ENCODE assay signal across 18 cellular contexts in the genomic region with DNA sequence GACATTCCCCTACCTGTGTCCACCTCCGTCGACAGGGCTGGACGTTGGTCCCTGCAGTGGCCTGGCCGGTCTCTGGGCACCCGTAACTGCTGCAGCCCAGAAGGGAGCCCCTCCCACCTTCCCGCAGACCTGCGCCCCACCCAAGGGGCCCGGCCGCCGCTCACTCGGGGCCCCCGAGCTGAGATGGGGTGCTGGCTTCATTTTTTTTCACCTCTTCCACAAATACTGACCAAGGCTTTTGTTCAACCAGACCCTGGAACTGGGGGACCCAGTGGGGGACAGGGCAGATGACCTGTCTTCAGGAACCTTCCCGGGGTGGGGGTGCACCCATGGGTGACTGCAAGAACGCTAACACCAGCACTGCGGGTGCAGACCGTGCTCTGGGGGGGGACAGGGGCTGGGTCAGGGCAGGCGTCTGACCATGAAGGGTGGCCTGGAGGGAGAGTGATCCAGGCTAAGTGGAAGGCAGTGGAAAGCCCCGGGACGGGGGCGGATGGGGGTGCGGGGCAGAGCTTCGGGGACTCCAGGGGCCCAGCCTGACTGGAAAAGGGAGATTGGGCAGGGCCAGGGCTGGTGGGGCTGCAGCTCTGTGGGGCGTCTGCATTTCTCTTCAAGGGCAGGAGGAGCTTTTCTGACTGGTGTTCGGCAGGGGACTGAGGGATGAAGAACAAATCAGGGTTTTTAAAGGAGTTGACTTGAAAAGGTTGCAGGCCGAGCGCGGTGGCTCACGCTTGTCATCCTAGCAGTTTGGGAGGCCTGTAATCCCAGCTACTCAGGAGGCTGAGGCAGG. TPM values are rescaled to one million over a fixed set of nuclear protein-coding genes. Genes with fewer than 3 reads are reported as not detected.
DNase-seq lines count a peak whose midpoint lies in the region; ATAC-seq and TF ChIP-seq lines count a peak whose summit lies in the region.
"Had no signal": no experiment of that assay in that cellular context is flagged by ENCODE, and none has a peak within 500 bp of the region (broad histone marks: within the 10 kb centered on the region; RNA-seq: fewer than 3 reads in every experiment).

No MANE protein-coding gene starts in this region.

- H3K27me3 Mint-ChIP-seq in activated naive CD4-positive, alpha-beta T cell treated with anti-CD3 and anti-CD28 coated beads, Interleukin-2, amount 50 U/mL, for 24 hours, result no peaks in the 10 kb centered on the region
- H3K27me3 Mint-ChIP-seq in activated T-helper 17 cell treated with anti-CD3 and anti-CD28 coated beads, Interleukin-2, amount 50 U/mL, for 72 hours, result no peaks in the 10 kb centered on the region
- H3K27me3 Mint-ChIP-seq in neural crest cell (ENCODE audit: low read depth) (peaks cover 6% of the 10 kb centered on the region), mesothelial cell of epicardium (ENCODE audit: low read depth) (no peaks in the 10 kb centered on the region), endothelial cell (ENCODE audit: unreplicated experiment) (no peaks in the 10 kb centered on the region)
- H3K27me3 Mint-ChIP-seq: T-cell had no signal

- no peak for TF ChIP-seq RAD21 in Ishikawa (IDR thresholded peaks at IDR 0.05; ENCODE audit: low read depth)

- no peak for TF ChIP-seq CTCF in neural crest cell (conservative IDR thresholded peaks at IDR 0.05)
- no peak for TF ChIP-seq CTCF in mesothelial cell of epicardium (IDR thresholded peaks at IDR 0.05; ENCODE audit: unreplicated experiment)
- no peak for TF ChIP-seq CTCF in endothelial cell (IDR thresholded peaks at IDR 0.05; ENCODE audit: unreplicated experiment)

- H3K4me3 Mint-ChIP-seq in activated naive CD4-positive, alpha-beta T cell treated with anti-CD3 and anti-CD28 coated beads, Interleukin-2, amount 50 U/mL, for 24 hours, result no peak overlapping the region
- no peak overlapping the region for H3K4me3 Mint-ChIP-seq in activated T-helper 17 cell treated with anti-CD3 and anti-CD28 coated beads, Interleukin-2, amount 50 U/mL, for 72 hours
- H3K4me3 Mint-ChIP-seq in neural crest cell (no peak overlapping the region), mesothelial cell of epicardium (no peak overlapping the region), endothelial cell (ENCODE audit: unreplicated experiment) (no peak overlapping the region)
- H3K4me3 Mint-ChIP-seq: CD14-positive monocyte, T-cell had no signal

- DNase-seq in activated naive CD4-positive, alpha-beta T cell treated with Interleukin-2 at 50 U/mL for 16 hours, result no peak
- DNase-seq in neural crest cell (ENCODE audit: low read depth, low spot score) (no peak), mesothelial cell of epicardium (ENCODE audit: low spot score in 2 of 2, unreplicated experiment in 2 of 2) (no peak), endothelial cell (ENCODE audit: low spot score) (no peak), CD1c-positive myeloid dendritic cell (ENCODE audit: extremely low spot score) (no peak)
- DNase-seq: ACHN; activated naive CD4-positive, alpha-beta T cell treated with anti-CD3 and anti-CD28 coated beads, Interleukin-2, amount 50 U/mL, for 16 hours; dermis blood vessel endothelial cell; gastrocnemius medialis; midbrain; NCI-H1930; NCI-H510A treated with DMSO at 0.1 percent for 48 hours; SHP77 treated with DMSO at 0.1 percent for 48 hours; T-cell had no signal

- H3K36me3 Mint-ChIP-seq in activated naive CD4-positive, alpha-beta T cell treated with anti-CD3 and anti-CD28 coated beads, Interleukin-2, amount 50 U/mL, for 24 hours, result peaks cover 3% of the 10 kb centered on the region
- peaks cover 26% of the 10 kb centered on the region for H3K36me3 Mint-ChIP-seq in activated T-helper 17 cell treated with anti-CD3 and anti-CD28 coated beads, Interleukin-2, amount 50 U/mL, for 72 hours (ENCODE audit: low read depth)
- H3K36me3 Mint-ChIP-seq in neural crest cell (ENCODE audit: low read depth), result no peaks in the 10 kb centered on the region
- H3K36me3 Mint-ChIP-seq in mesothelial cell of epicardium, result no peaks in the 10 kb centered on the region
- peaks cover 5% of the 10 kb centered on the region for H3K36me3 Mint-ChIP-seq in endothelial cell (ENCODE audit: low read depth, unreplicated experiment)

- H3K4me1 Mint-ChIP-seq in activated naive CD4-positive, alpha-beta T cell treated with anti-CD3 and anti-CD28 coated beads, Interleukin-2, amount 50 U/mL, for 24 hours, result peaks cover 4% of the 10 kb centered on the region
- H3K4me1 Mint-ChIP-seq in activated T-helper 17 cell treated with anti-CD3 and anti-CD28 coated beads, Interleukin-2, amount 50 U/mL, for 72 hours, result no peaks in the 10 kb centered on the region
- H3K4me1 Mint-ChIP-seq in neural crest cell (peaks cover 12% of the 10 kb centered on the region), mesothelial cell of epicardium (peaks cover 27% of the 10 kb centered on the region), endothelial cell (ENCODE audit: unreplicated experiment) (peaks cover 11% of the 10 kb centered on the region)
- H3K4me1 Mint-ChIP-seq: CD14-positive monocyte had no signal

- peak; percentile 5 for ATAC-seq in activated T-helper 17 cell treated with anti-CD3 and anti-CD28 coated beads, Interleukin-2, amount 50 U/mL, for 72 hours (replicated peaks)
- ATAC-seq: gastrocnemius medialis had no signal

- TF ChIP-seq EP300 in Ishikawa (IDR thresholded peaks at IDR 0.05; ENCODE audit: borderline replicate concordance), result no peak

- peak overlapping the region; percentile 81 for H3K27ac Mint-ChIP-seq in activated naive CD4-positive, alpha-beta T cell treated with anti-CD3 and anti-CD28 coated beads, Interleukin-2, amount 50 U/mL, for 24 hours
- H3K27ac Mint-ChIP-seq in activated T-helper 17 cell treated with anti-CD3 and anti-CD28 coated beads, Interleukin-2, amount 50 U/mL, for 72 hours, result no peak overlapping the region
- H3K27ac Mint-ChIP-seq in neural crest cell (ENCODE audit: unreplicated experiment) (peak overlapping the region; percentile 12), mesothelial cell of epicardium (no peak overlapping the region), endothelial cell (ENCODE audit: unreplicated experiment) (no peak overlapping the region)
- H3K27ac Mint-ChIP-seq: T-cell had no signal

- H3K9me3 Mint-ChIP-seq in activated naive CD4-positive, alpha-beta T cell treated with anti-CD3 and anti-CD28 coated beads, Interleukin-2, amount 50 U/mL, for 24 hours, result no peaks in the 10 kb centered on the region
- no peaks in the 10 kb centered on the region for H3K9me3 Mint-ChIP-seq in activated T-helper 17 cell treated with anti-CD3 and anti-CD28 coated beads, Interleukin-2, amount 50 U/mL, for 72 hours
- H3K9me3 Mint-ChIP-seq in neural crest cell (no peaks in the 10 kb centered on the region), mesothelial cell of epicardium (no peaks in the 10 kb centered on the region), endothelial cell (ENCODE audit: unreplicated experiment) (no peaks in the 10 kb centered on the region)
- H3K9me3 Mint-ChIP-seq: CD14-positive monocyte, T-cell had no signal

TF ChIP-seq in Ishikawa, 13 proteins besides CTCF, POLR2A, EP300 and RAD21:
- no peak for TF ChIP-seq CEBPB (IDR thresholded peaks at IDR 0.05)
- peak; percentile 23; the same call in 1 of the 2 replicates for TF ChIP-seq ZBTB7A (IDR thresholded peaks at IDR 0.05; ENCODE audit: low read depth)
- no peak for TF ChIP-seq TAF1 (IDR thresholded peaks at IDR 0.05; ENCODE audit: low read depth)
- no peak for TF ChIP-seq TCF12 (IDR thresholded peaks at IDR 0.05; ENCODE audit: low read depth)
TF ChIP-seq in Ishikawa: peak in this region for 1.

RNA-seq across cellular contexts. Expression of a gene that starts 42.3 kb away (rescaled TPM):
- total RNA-seq in activated T-helper 17 cell treated with anti-CD3 and anti-CD28 coated beads, Interleukin-2, amount 50 U/mL, for 72 hours, result 100 to 1,000 TPM; 130 to 233 TPM
- total RNA-seq in neural crest cell (40.5 and 41.6 TPM in 2 replicates), mesothelial cell of epicardium (64.7 to 70.0 TPM (median 69.4 TPM) in 3 replicates), endothelial cell (ENCODE audit: unreplicated experiment) (18.8 TPM)

Comparison
In these comparisons a context has a peak if more than half of its experiments do, and no peak if none do; other contexts are left out.
1. H3K27ac Mint-ChIP-seq: peak in activated naive CD4-positive, alpha-beta T cell treated with anti-CD3 and anti-CD28 coated beads, Interleukin-2, amount 50 U/mL, for 24 hours (single experiment) and neural crest cell (single experiment); none in activated T-helper 17 cell treated with anti-CD3 and anti-CD28 coated beads, Interleukin-2, amount 50 U/mL, for 72 hours (single experiment), mesothelial cell of epicardium (single experiment) and endothelial cell (single experiment).